12 cellular contexts compared by ENCODE assay signal in genomic region chr17:56867948-56868376, GRCh38. TPM values are rescaled to one million over a fixed set of nuclear protein-coding genes. Genes with fewer than 3 reads are reported as not detected.
DNase-seq lines count a peak whose midpoint lies in the region; ATAC-seq and TF ChIP-seq lines count a peak whose summit lies in the region.
"Had no signal": no experiment of that assay in that cellular context is flagged by ENCODE, and none has a peak within 500 bp of the region (broad histone marks: within the 10 kb centered on the region; RNA-seq: fewer than 3 reads in every experiment).

No MANE protein-coding gene starts in this region.

- no peaks in the 10 kb centered on the region for H3K36me3 ChIP-seq in uterus
- H3K36me3 ChIP-seq: SJSA1 had no signal

- no peak overlapping the region for H3K27ac ChIP-seq in right cardiac atrium (ENCODE audit: low read length)
- H3K27ac ChIP-seq in uterus = peak overlapping the region; percentile 31 to 44
- H3K27ac ChIP-seq: SJSA1 had no signal

- DNase-seq in right cardiac atrium (no peak), Right ventricle myocardium inferior (ENCODE audit: missing footprints) (no peak), RKO (ENCODE audit: low spot score) (peak; percentile 17), fibroblast of the aortic adventitia (ENCODE audit: low read depth) (peak; percentile 76), uterus (peak in 1 of 2 donors; percentile 37), KBM-7 (no peak)
- DNase-seq: activated effector memory CD4-positive, alpha-beta T cell treated with anti-CD3 and anti-CD28 coated beads, Interleukin-2, amount 50 U/mL, for 16 hours; NCI-H1048; NCI-H748 treated with DMSO at 0.1 percent for 48 hours had no signal

- TF ChIP-seq CTCF in fibroblast of the aortic adventitia (IDR thresholded peaks at IDR 0.05; ENCODE audit: insufficient read depth, low read length) (no peak), uterus (IDR thresholded peaks at IDR 0.05) (no peak)

- 36% methylated on average over 2 of the region's 2 CpGs for WGBS in right cardiac atrium

- H3K4me1 ChIP-seq in right cardiac atrium (ENCODE audit: control insufficient read depth, insufficient read depth, low read length) = no peaks in the 10 kb centered on the region
- no peaks in the 10 kb centered on the region for H3K4me1 ChIP-seq in uterus

- TF ChIP-seq POLR2A in uterus (IDR thresholded peaks at IDR 0.05) = no peak

- intact Hi-C loops in right cardiac atrium (cut with DNase I) (no loop called here), Right ventricle myocardium inferior (cut with DNase I) (no loop called here), uterus (cut with DNase I; ENCODE audit: low total_unique reads) (no loop called here)

- no peaks in the 10 kb centered on the region for H3K27me3 ChIP-seq in right cardiac atrium (ENCODE audit: control insufficient read depth, insufficient read depth)
- H3K27me3 ChIP-seq in uterus = no peaks in the 10 kb centered on the region
- H3K27me3 ChIP-seq: SJSA1 had no signal

- ATAC-seq in right cardiac atrium (peak; percentile 45 to 76), Right ventricle myocardium inferior (no peak), GM18502 (IDR thresholded peaks at IDR 0.05; ENCODE audit: poor library complexity, unreplicated experiment) (no peak), HG03196 (IDR thresholded peaks at IDR 0.05; ENCODE audit: unreplicated experiment) (no peak)

- H3K9me3 ChIP-seq in right cardiac atrium (ENCODE audit: control insufficient read depth, low read length) (no peaks in the 10 kb centered on the region), uterus (no peaks in the 10 kb centered on the region)

- H3K4me3 ChIP-seq in right cardiac atrium (ENCODE audit: low read length) (no peak overlapping the region), fibroblast of the aortic adventitia (ENCODE audit: low read depth, low read length) (no peak overlapping the region), uterus (no peak overlapping the region)
- H3K4me3 ChIP-seq: SJSA1 had no signal

- in situ Hi-C loops in KBM-7 (cut with MboI; ENCODE audit: low pct_unique_long_range_greater_than_20kb, low sequenced_read_pairs) = no loop called here

RNA-seq across cellular contexts. Expression of gene DGKE, which starts 34.0 kb away (rescaled TPM):
- total RNA-seq in right cardiac atrium (1 to 10 TPM; 4.7 to 6.0 (median 5.7) TPM), Right ventricle myocardium inferior (3.0 TPM), fibroblast of the aortic adventitia (ENCODE audit: low replicate concordance) (5.2 and 7.8 TPM in 2 replicates), uterus (10 to 100 TPM; 14.4 to 31.2 (median 23.1) TPM)
- 2.4 TPM for polyA plus RNA-seq in right cardiac atrium

RNA-seq across cellular contexts. Expression of gene C17orf67, which starts 34.2 kb away (rescaled TPM):
- total RNA-seq in right cardiac atrium (1 to 10 TPM in 2 of 4 donors, under 1 TPM in 2; 0.65 to 1.3 (median 1.0) TPM), Right ventricle myocardium inferior (1.1 TPM), fibroblast of the aortic adventitia (ENCODE audit: low replicate concordance) (0.41 and 0.99 TPM in 2 replicates), uterus (10 to 100 TPM in 1 of 4 donors, 1 to 10 TPM in 2, not detected in 1; 1.4 to 27.4 (median 9.4) TPM)
- 0.43 TPM for polyA plus RNA-seq in right cardiac atrium

RNA-seq across cellular contexts. Expression of gene TRIM25, which starts 45.9 kb away (rescaled TPM):
- total RNA-seq in right cardiac atrium (10 to 100 TPM; 20.5 to 25.7 (median 21.4) TPM), Right ventricle myocardium inferior (22.5 TPM), fibroblast of the aortic adventitia (ENCODE audit: low replicate concordance) (26.1 and 70.3 TPM in 2 replicates), uterus (10 to 100 TPM; 17.4 to 80.0 (median 35.0) TPM)
- polyA plus RNA-seq in right cardiac atrium = 9.8 TPM

Comparison
In these comparisons a context has a peak if more than half of its experiments do, and no peak if none do; other contexts are left out.
1. ATAC-seq: peak in right cardiac atrium (2 of 2); none in Right ventricle myocardium inferior (single experiment), GM18502 (single experiment) and HG03196 (single experiment).
2. DNase-seq: peak in RKO (single experiment) and fibroblast of the aortic adventitia (single experiment); none in right cardiac atrium (0 of 3), Right ventricle myocardium inferior (single experiment) and KBM-7 (single experiment).